In the genomic region with DNA sequence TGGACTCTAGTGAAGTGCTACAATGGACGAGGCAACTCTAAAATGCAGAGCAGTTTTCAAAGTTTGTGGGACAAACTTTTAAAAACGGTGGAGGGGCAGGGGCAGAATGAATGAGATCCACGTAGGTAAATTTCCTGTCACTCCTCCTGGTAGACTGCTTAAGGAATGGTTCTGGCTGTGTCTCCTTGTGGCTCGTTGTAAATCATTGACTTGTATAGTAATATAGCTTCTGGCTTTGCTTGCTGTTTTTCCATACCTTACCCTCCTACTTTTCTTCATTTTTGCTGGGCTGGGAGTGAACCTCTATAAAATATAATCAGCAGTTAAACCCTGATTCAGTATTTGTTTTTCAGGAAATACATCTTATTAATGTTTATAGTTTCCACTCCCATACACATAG, we compare ENCODE assay signal across 28 cellular contexts.
"Had no signal": no experiment of that assay in that cellular context is flagged by ENCODE, and none has a peak within 500 bp of the region (broad histone marks: within the 10 kb centered on the region; RNA-seq: fewer than 3 reads in every experiment).

No MANE protein-coding gene starts in this region.

- H3K4me3 Mint-ChIP-seq: activated CD4-positive, alpha-beta T cell treated with anti-CD3 and anti-CD28 coated beads for 36 hours; activated CD4-positive, alpha-beta T cell treated with anti-CD3 and anti-CD28 coated beads, Interleukin-2, amount 10 ng/mL, durations not matched to agents 7 days and 5 days; activated CD8-positive, alpha-beta T cell treated with anti-CD3 and anti-CD28 coated beads, Interleukin-2, amount 10 ng/mL, durations not matched to agents 7 days and 5 days; activated naive CD4-positive, alpha-beta T cell treated with anti-CD3 and anti-CD28 coated beads, Interleukin-2, amount 50 U/mL, for 24 hours; activated naive CD8-positive, alpha-beta T cell treated with anti-CD3 and anti-CD28 coated beads, Interleukin-2, amount 10 ng/mL, durations not matched to agents 7 days and 5 days; activated T-cell treated with anti-CD3 and anti-CD28 coated beads, Interleukin-2, amount 50 U/mL, for 24 hours; T-helper 1 cell treated with Interleukin-12 subunit alpha and Interleukin-12 subunit beta and Interleukin-4 antibody, amounts not matched to agents 30 μg/mL and 1 μg/mL, for 36 hours; T-helper 2 cell treated with Interferon-gamma antibody and Interleukin-4, amounts not matched to agents 5 μg/mL and 100 μg/mL, for 36 hours; WTC11 had no signal

- H3K27ac ChIP-seq: body of pancreas, breast epithelium had no signal

- H3K27ac Mint-ChIP-seq: activated CD4-positive, alpha-beta T cell treated with anti-CD3 and anti-CD28 coated beads for 36 hours; activated CD4-positive, alpha-beta T cell treated with anti-CD3 and anti-CD28 coated beads, Interleukin-2, amount 10 ng/mL, durations not matched to agents 7 days and 5 days; activated CD8-positive, alpha-beta T cell treated with anti-CD3 and anti-CD28 coated beads, Interleukin-2, amount 10 ng/mL, durations not matched to agents 7 days and 5 days; activated naive CD4-positive, alpha-beta T cell treated with anti-CD3 and anti-CD28 coated beads, Interleukin-2, amount 50 U/mL, for 24 hours; activated naive CD8-positive, alpha-beta T cell treated with anti-CD3 and anti-CD28 coated beads, Interleukin-2, amount 10 ng/mL, durations not matched to agents 7 days and 5 days; activated T-cell treated with anti-CD3 and anti-CD28 coated beads, Interleukin-2, amount 50 U/mL, for 24 hours; activated T-helper 2 cell treated with anti-CD3 and anti-CD28 coated beads, Interferon-gamma antibody, Interleukin-2, Interleukin-4, amounts not matched to agents 10 μg/mL and 5 μg/mL and 100 μg/mL, durations not matched to agents 14 hours and 24 hours and 36 hours; T-helper 1 cell treated with Interleukin-12 subunit alpha and Interleukin-12 subunit beta and Interleukin-4 antibody, amounts not matched to agents 30 μg/mL and 1 μg/mL, for 36 hours; T-helper 2 cell treated with Interferon-gamma antibody and Interleukin-4, amounts not matched to agents 5 μg/mL and 100 μg/mL, for 36 hours; WTC11 had no signal

- H3K36me3 Mint-ChIP-seq: activated naive CD4-positive, alpha-beta T cell treated with anti-CD3 and anti-CD28 coated beads, Interleukin-2, amount 50 U/mL, for 24 hours; activated naive CD8-positive, alpha-beta T cell treated with anti-CD3 and anti-CD28 coated beads, Interleukin-2, amount 10 ng/mL, durations not matched to agents 7 days and 5 days; WTC11 had no signal

- H3K4me3 ChIP-seq: body of pancreas, breast epithelium had no signal

- ATAC-seq: activated CD4-positive, alpha-beta T cell treated with anti-CD3 and anti-CD28 coated beads for 36 hours; activated CD4-positive, CD25-positive, alpha-beta regulatory T cell treated with anti-CD3 and anti-CD28 coated beads, Interleukin-2, amount 50 U/mL, for 24 hours; activated CD8-positive, alpha-beta T cell treated with anti-CD3 and anti-CD28 coated beads, Interleukin-2, amount 10 ng/mL, durations not matched to agents 7 days and 5 days; body of pancreas; WTC11 had no signal

- H3K4me1 Mint-ChIP-seq: activated CD4-positive, alpha-beta T cell treated with anti-CD3 and anti-CD28 coated beads for 36 hours; activated CD4-positive, alpha-beta T cell treated with anti-CD3 and anti-CD28 coated beads, Interleukin-2, amount 10 ng/mL, durations not matched to agents 7 days and 5 days; activated naive CD4-positive, alpha-beta T cell treated with anti-CD3 and anti-CD28 coated beads, Interleukin-2, amount 50 U/mL, for 24 hours; activated naive CD8-positive, alpha-beta T cell treated with anti-CD3 and anti-CD28 coated beads, Interleukin-2, amount 10 ng/mL, durations not matched to agents 7 days and 5 days; WTC11 had no signal

- DNase-seq: activated CD4-positive, alpha-beta T cell treated with anti-CD3 and anti-CD28 coated beads for 36 hours; activated CD4-positive, alpha-beta T cell treated with anti-CD3 and anti-CD28 coated beads, Interleukin-2, amount 10 ng/mL, durations not matched to agents 7 days and 5 days; activated CD4-positive, alpha-beta T cell treated with anti-CD3 and anti-CD28 coated beads, Interleukin-2, amount 50 U/mL, for 48 hours; activated CD8-positive, alpha-beta T cell treated with anti-CD3 and anti-CD28 coated beads, Interleukin-2, amount 10 ng/mL, durations not matched to agents 7 days and 5 days; activated gamma-delta T cell; activated naive CD4-positive, alpha-beta T cell treated with Interleukin-2 at 50 U/mL for 16 hours; activated naive CD8-positive, alpha-beta T cell treated with anti-CD3 and anti-CD28 coated beads, Interleukin-2, amount 10 ng/mL, durations not matched to agents 7 days and 5 days; activated T-cell treated with anti-CD3 and anti-CD28 coated beads, Interleukin-2, amount 50 U/mL, for 24 hours; body of pancreas; cerebellar nuclear complex; NCI-H1092 treated with DMSO at 0.1 percent for 48 hours; NCI-H1417; NCI-H146; NCI-H187; NCI-H2029 treated with DMSO at 0.1 percent for 48 hours; NCI-H2107; NCI-H2171; NCI-H510A; NCI-H526; NCI-H748 treated with DMSO at 0.1 percent for 48 hours; Right ventricle myocardium superior had no signal

- H3K27me3 Mint-ChIP-seq: activated CD4-positive, alpha-beta T cell treated with anti-CD3 and anti-CD28 coated beads for 36 hours; activated CD4-positive, alpha-beta T cell treated with anti-CD3 and anti-CD28 coated beads, Interleukin-2, amount 10 ng/mL, durations not matched to agents 7 days and 5 days; activated naive CD4-positive, alpha-beta T cell treated with anti-CD3 and anti-CD28 coated beads, Interleukin-2, amount 50 U/mL, for 24 hours; activated naive CD8-positive, alpha-beta T cell treated with anti-CD3 and anti-CD28 coated beads, Interleukin-2, amount 10 ng/mL, durations not matched to agents 7 days and 5 days; activated T-cell treated with anti-CD3 and anti-CD28 coated beads, Interleukin-2, amount 50 U/mL, for 24 hours had no signal

- H3K4me1 ChIP-seq: body of pancreas, breast epithelium had no signal

- H3K27me3 ChIP-seq: body of pancreas, breast epithelium had no signal

- H3K9me3 ChIP-seq: body of pancreas, breast epithelium had no signal

- H3K36me3 ChIP-seq: breast epithelium had no signal
